In the genomic region with DNA sequence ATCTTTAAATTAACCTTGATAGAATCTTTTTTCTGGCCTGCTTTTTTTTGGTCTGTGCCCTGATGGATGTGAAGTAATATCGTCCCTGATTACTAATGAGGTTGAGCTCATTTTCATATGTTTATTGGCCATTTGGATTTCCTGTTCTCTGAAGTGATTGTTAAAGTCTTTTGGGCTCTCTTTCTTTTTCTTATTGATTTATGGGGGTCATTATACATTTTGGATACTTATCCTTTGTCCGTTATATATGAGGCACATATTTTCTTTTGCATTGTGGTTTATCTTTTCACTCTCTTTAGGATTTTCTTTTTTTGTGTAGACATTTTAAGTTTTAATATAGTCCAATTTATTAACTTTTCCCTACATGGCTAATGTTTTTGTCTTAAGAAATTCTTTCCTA, we compare ENCODE assay signal across 28 cellular contexts.
"Had no signal": no experiment of that assay in that cellular context is flagged by ENCODE, and none has a peak within 500 bp of the region (broad histone marks: within the 10 kb centered on the region; RNA-seq: fewer than 3 reads in every experiment).

No MANE protein-coding gene starts in this region.

- H3K27ac ChIP-seq: cardiac muscle cell, Peyer's patch, RWPE1, SJCRH30 had no signal

- H3K9me3 ChIP-seq: Peyer's patch, SJCRH30 had no signal

- H3K36me3 ChIP-seq: cardiac muscle cell, Peyer's patch, SJCRH30 had no signal

- H3K4me1 ChIP-seq: SJCRH30 had no signal

- H3K27ac Mint-ChIP-seq: activated CD8-positive, alpha-beta T cell treated with anti-CD3 and anti-CD28 coated beads, Interleukin-2, amount 10 ng/mL, durations not matched to agents 7 days and 5 days; activated naive CD4-positive, alpha-beta T cell treated with anti-CD3 and anti-CD28 coated beads, Interleukin-2, amount 50 U/mL, for 72 hours; activated naive CD8-positive, alpha-beta T cell treated with anti-CD3 and anti-CD28 coated beads, Interleukin-2, amount 50 U/mL, for 24 hours; activated T-cell treated with anti-CD3 and anti-CD28 coated beads, Interleukin-2, amount 50 U/mL, for 24 hours; brain; T-helper 1 cell treated with Interleukin-12 subunit alpha and Interleukin-12 subunit beta and Interleukin-4 antibody, amounts not matched to agents 30 μg/mL and 1 μg/mL, for 36 hours had no signal

- H3K27me3 ChIP-seq: cardiac muscle cell, Peyer's patch, SJCRH30 had no signal

- ATAC-seq: activated CD4-positive, CD25-positive, alpha-beta regulatory T cell treated with anti-CD3 and anti-CD28 coated beads, Interleukin-2, amount 50 U/mL, for 24 hours; activated CD8-positive, alpha-beta T cell treated with anti-CD3 and anti-CD28 coated beads, Interleukin-2, amount 10 ng/mL, durations not matched to agents 7 days and 5 days; activated naive CD4-positive, alpha-beta T cell treated with anti-CD3 and anti-CD28 coated beads, Interleukin-2, amount 50 U/mL, for 72 hours; activated naive CD8-positive, alpha-beta T cell treated with anti-CD3 and anti-CD28 coated beads, Interleukin-2, amount 50 U/mL, for 24 hours; SK-N-SH treated with all-trans-retinoic acid at 6 μM for 48 hours had no signal

- H3K9me3 Mint-ChIP-seq: activated T-cell treated with anti-CD3 and anti-CD28 coated beads, Interleukin-2, amount 50 U/mL, for 24 hours; T-helper 1 cell treated with Interleukin-12 subunit alpha and Interleukin-12 subunit beta and Interleukin-4 antibody, amounts not matched to agents 30 μg/mL and 1 μg/mL, for 36 hours had no signal

- DNase-seq: activated CD4-positive, alpha-beta T cell treated with anti-CD3 and anti-CD28 coated beads for 48 hours; activated CD4-positive, alpha-beta T cell treated with anti-CD3 and anti-CD28 coated beads, Interleukin-2, amount 50 U/mL, for 4 hours; activated CD8-positive, alpha-beta memory T cell treated with anti-CD3 and anti-CD28 coated beads, Interleukin-2, amount 50 U/mL, for 48 hours; activated CD8-positive, alpha-beta T cell treated with anti-CD3 and anti-CD28 coated beads, Interleukin-2, amount 10 ng/mL, durations not matched to agents 7 days and 5 days; activated effector memory CD4-positive, alpha-beta T cell treated with anti-CD3 and anti-CD28 coated beads, Interleukin-2, amount 50 U/mL, for 16 hours; activated naive CD4-positive, alpha-beta T cell treated with Interleukin-2 at 50 U/mL for 16 hours; activated naive CD8-positive, alpha-beta T cell treated with anti-CD3 and anti-CD28 coated beads, Interleukin-2, amount 50 U/mL, for 24 hours; activated T-cell treated with anti-CD3 and anti-CD28 coated beads, Interleukin-2, amount 50 U/mL, for 24 hours; amniotic stem cell; cerebellar nuclear complex; NCI-H1105 treated with DMSO at 0.1 percent for 48 hours; NCI-H146; NCI-H187 treated with DMSO at 0.1 percent for 48 hours; NCI-H2081 treated with DMSO at 0.1 percent for 48 hours; NCI-H446; NCI-H524; Peyer's patch; Right ventricle myocardium superior; SJCRH30; SW 1271 had no signal

- FAIRE-seq: astrocyte had no signal

- H3K27me3 Mint-ChIP-seq: activated naive CD8-positive, alpha-beta T cell treated with anti-CD3 and anti-CD28 coated beads, Interleukin-2, amount 50 U/mL, for 24 hours; activated T-cell treated with anti-CD3 and anti-CD28 coated beads, Interleukin-2, amount 50 U/mL, for 24 hours; brain had no signal

- H3K4me3 Mint-ChIP-seq: activated CD8-positive, alpha-beta T cell treated with anti-CD3 and anti-CD28 coated beads, Interleukin-2, amount 10 ng/mL, durations not matched to agents 7 days and 5 days; activated naive CD8-positive, alpha-beta T cell treated with anti-CD3 and anti-CD28 coated beads, Interleukin-2, amount 50 U/mL, for 24 hours; activated T-cell treated with anti-CD3 and anti-CD28 coated beads, Interleukin-2, amount 50 U/mL, for 24 hours; brain; T-helper 1 cell treated with Interleukin-12 subunit alpha and Interleukin-12 subunit beta and Interleukin-4 antibody, amounts not matched to agents 30 μg/mL and 1 μg/mL, for 36 hours had no signal

- H3K4me3 ChIP-seq: cardiac muscle cell, Peyer's patch, SJCRH30 had no signal
